Comparison of ENCODE assay signal across 8 cellular contexts in the genomic region with DNA sequence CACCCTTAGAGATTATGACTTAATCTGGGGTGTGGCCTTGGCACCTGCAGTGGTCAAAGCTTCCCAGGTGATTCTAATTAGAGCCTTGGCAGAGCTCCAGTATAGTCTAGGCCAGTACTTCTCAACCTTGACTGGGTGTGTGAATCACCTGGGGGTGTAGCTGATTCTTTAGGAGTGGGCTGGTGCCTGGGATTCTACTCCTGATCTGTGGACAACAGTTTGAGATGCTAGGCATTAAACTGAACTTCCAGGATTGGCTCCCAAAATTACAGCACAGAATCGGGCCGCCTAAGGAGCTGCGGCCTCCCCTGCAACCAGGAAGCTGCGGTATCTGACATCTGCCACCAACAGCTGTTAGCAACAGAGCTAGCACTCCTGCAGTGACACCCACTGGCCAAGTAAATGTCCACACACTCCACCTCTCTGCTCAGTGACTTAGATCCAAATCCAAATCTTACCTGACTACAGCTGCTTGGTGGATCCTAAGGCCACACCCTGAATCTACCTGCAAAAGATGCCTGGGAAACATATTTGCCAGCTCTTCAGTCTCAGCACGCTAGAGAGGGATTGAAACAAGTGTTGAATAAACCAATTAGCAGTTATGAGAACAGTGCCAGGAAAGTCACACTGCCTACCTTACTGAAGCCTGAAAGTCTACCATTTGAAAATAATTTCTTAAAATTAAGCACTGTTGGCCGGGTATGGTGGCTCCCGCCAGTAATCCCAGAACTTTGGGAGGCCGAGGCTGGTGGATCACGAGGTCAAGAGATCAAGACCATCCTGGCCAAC.
A peak's percentile ranks its signal among the peaks of the same experiment; 100 is the strongest.
DNase-seq lines count a peak whose midpoint lies in the region; ATAC-seq lines count a peak whose summit lies in the region.

No MANE protein-coding gene starts in this region.

- ATAC-seq in GM18517 (IDR thresholded peaks at IDR 0.05; ENCODE audit: unreplicated experiment) (peak; percentile 73), HG02970 (IDR thresholded peaks at IDR 0.05; ENCODE audit: low FRiP score, unreplicated experiment) (peak; percentile 77)

- peak; percentile 49 for DNase-seq in Ammon's horn (ENCODE audit: low spot score)
- peak; percentile 96 for DNase-seq in NCI-H2029 treated with DMSO at 0.1 percent for 48 hours (lab: John Stamatoyannopoulos, UW)
- DNase-seq in UCSD-AML1 (lab: John Stamatoyannopoulos, UW; ENCODE audit: unreplicated experiment): peak; percentile 49
- DNase-seq in head of caudate nucleus: peak in 24 of 42 donors; percentile 10 to 44 (median 25)
- DNase-seq in retina: peak; percentile 58
- no peak for DNase-seq in AG08395 (ENCODE audit: low spot score)

- intact Hi-C loops in head of caudate nucleus (cut with DNase I): no loop called here
